9 cellular contexts compared by ENCODE assay signal in genomic region chr4:142353149-142353738, GRCh38.
DNase-seq lines count a peak whose midpoint lies in the region; TF ChIP-seq lines count a peak whose summit lies in the region.
"Had no signal": no experiment of that assay in that cellular context is flagged by ENCODE, and none has a peak within 500 bp of the region (broad histone marks: within the 10 kb centered on the region; RNA-seq: fewer than 3 reads in every experiment).

No MANE protein-coding gene starts in this region.

- H3K4me3 ChIP-seq in adipocyte (ENCODE audit: low read length) (peak overlapping the region; percentile 20), hepatocyte (no peak overlapping the region), spleen (no peak overlapping the region)
- H3K4me3 ChIP-seq: BLaER1 treated with 17β-estradiol and CSF1 and Interleukin-3, amounts not matched to agents 10 nM and 100 nM had no signal

- H2AFZ ChIP-seq in hepatocyte, result no peak overlapping the region

- TF ChIP-seq CTCF in hepatocyte (IDR thresholded peaks at IDR 0.05; ENCODE audit: poor library complexity) (peak; percentile 79), spleen (IDR thresholded peaks at IDR 0.05 in 8 of 11, conservative IDR thresholded peaks at IDR 0.05 in 3 of 11) (peak in 9 of 11 experiments; percentile 51 to 84 (median 78))

- no peak for TF ChIP-seq POLR2A in spleen (IDR thresholded peaks at IDR 0.05)

- 30% methylated on average over 5 of the region's 5 CpGs for WGBS in hepatocyte (ENCODE audit: low lambda C conversion rate, missing lambda C conversion rate)
- 23 to 28% (median 27%) methylated on average over 5 of the region's 5 CpGs for whole genome bisulfite sequencing in spleen, 5 donors

- H3K27ac ChIP-seq in hepatocyte, result no peak overlapping the region
- peak overlapping the region in 3 of 8 donors; percentile 24 to 72 (median 31) for H3K27ac ChIP-seq in spleen
- H3K27ac ChIP-seq: BLaER1 treated with 17β-estradiol and CSF1 and Interleukin-3, amounts not matched to agents 10 nM and 100 nM had no signal

- no peaks in the 10 kb centered on the region for H3K36me3 ChIP-seq in adipocyte (ENCODE audit: control insufficient read depth, insufficient read depth, low read length, severe bottlenecking)
- H3K36me3 ChIP-seq in hepatocyte (replicated peaks; ENCODE audit: insufficient read depth, low read depth), result no peaks in the 10 kb centered on the region
- H3K36me3 ChIP-seq in spleen, result no peaks in the 10 kb centered on the region
- H3K36me3 ChIP-seq: BLaER1 treated with 17β-estradiol and CSF1 and Interleukin-3, amounts not matched to agents 10 nM and 100 nM had no signal

- no peak overlapping the region for H3K4me2 ChIP-seq in hepatocyte
- H3K4me2 ChIP-seq: BLaER1 treated with 17β-estradiol and CSF1 and Interleukin-3, amounts not matched to agents 10 nM and 100 nM had no signal

- H3K79me2 ChIP-seq in hepatocyte, result no peaks in the 10 kb centered on the region

- no peaks in the 10 kb centered on the region for H4K20me1 ChIP-seq in hepatocyte (ENCODE audit: insufficient read depth, poor library complexity, severe bottlenecking)
- H4K20me1 ChIP-seq: BLaER1 treated with 17β-estradiol and CSF1 and Interleukin-3, amounts not matched to agents 10 nM and 100 nM had no signal

- no peaks in the 10 kb centered on the region for H3K9me2 ChIP-seq in hepatocyte (replicated peaks; ENCODE audit: insufficient read depth)

- no peak overlapping the region for H3K9ac ChIP-seq in adipocyte (ENCODE audit: low read length)
- H3K9ac ChIP-seq: BLaER1 treated with 17β-estradiol and CSF1 and Interleukin-3, amounts not matched to agents 10 nM and 100 nM had no signal

- H3K9me3 ChIP-seq in adipocyte (ENCODE audit: control insufficient read depth, low read length) (no peaks in the 10 kb centered on the region), hepatocyte (ENCODE audit: low read depth) (no peaks in the 10 kb centered on the region), spleen (no peaks in the 10 kb centered on the region)
- H3K9me3 ChIP-seq: BLaER1 treated with 17β-estradiol and CSF1 and Interleukin-3, amounts not matched to agents 10 nM and 100 nM had no signal

- intact Hi-C loops in spleen (cut with DNase I; ENCODE audit: low total_unique reads), result loop anchor here (5.0 to 10.0 kb wide), 2 partner anchors 374 to 492 kb away; partner anchors contain the start of gene INPP4B

- H3K4me1 ChIP-seq in adipocyte (ENCODE audit: control insufficient read depth, insufficient read depth, low read length) (peaks cover 28% of the 10 kb centered on the region), hepatocyte (ENCODE audit: insufficient read depth) (peaks cover 31% of the 10 kb centered on the region), spleen (peaks cover 25 to 68% (median 36%) of the 10 kb centered on the region in 6 donors)

- peak; percentile 27 for DNase-seq in NCI-H1092 treated with DMSO at 0.1 percent for 48 hours (lab: John Stamatoyannopoulos, UW)
- no peak for DNase-seq in NCI-H1092 (lab: John Stamatoyannopoulos, UW)
- DNase-seq in H4 (ENCODE audit: low spot score), result peak; percentile 36
- DNase-seq in NCI-H226, result peak; percentile 16
- DNase-seq in adipocyte (ENCODE audit: low read depth), result peak; percentile 89
- peak; percentile 84 for DNase-seq in hepatocyte (ENCODE audit: low spot score)
- no peak for DNase-seq in spleen
- DNase-seq in NCI-H524 treated with DMSO at 0.1 percent for 48 hours (lab: John Stamatoyannopoulos, UW), result no peak

- no peaks in the 10 kb centered on the region for H3K27me3 ChIP-seq in adipocyte (replicated peaks; ENCODE audit: control insufficient read depth, insufficient read depth, low read length)
- H3K27me3 ChIP-seq in hepatocyte, result no peaks in the 10 kb centered on the region
- H3K27me3 ChIP-seq in spleen (replicated peaks in 1 of 7), result no peaks in the 10 kb centered on the region
- H3K27me3 ChIP-seq: BLaER1 treated with 17β-estradiol and CSF1 and Interleukin-3, amounts not matched to agents 10 nM and 100 nM had no signal

Comparison
In these comparisons a context has a peak if more than half of its experiments do, and no peak if none do; other contexts are left out.
1. DNase-seq: peak in NCI-H1092 treated with DMSO at 0.1 percent for 48 hours (single experiment), H4 (single experiment), NCI-H226 (single experiment), adipocyte (single experiment) and hepatocyte (single experiment); none in NCI-H1092 (single experiment), spleen (single experiment) and NCI-H524 treated with DMSO at 0.1 percent for 48 hours (single experiment).